ENCODE assay signal across 16 cellular contexts in genomic region chr17:72826602-72827001, GRCh38.
A peak's percentile ranks its signal among the peaks of the same experiment; 100 is the strongest.
DNase-seq lines count a peak whose midpoint lies in the region; ATAC-seq, FAIRE-seq and TF ChIP-seq lines count a peak whose summit lies in the region.
"Had no signal": no experiment of that assay in that cellular context is flagged by ENCODE, and none has a peak within 500 bp of the region (broad histone marks: within the 10 kb centered on the region; RNA-seq: fewer than 3 reads in every experiment).

No MANE protein-coding gene starts in this region.

- no peak overlapping the region for H3K27ac ChIP-seq in A549
- H3K27ac ChIP-seq: lower lobe of right lung, right atrium auricular region had no signal

- no peak for TF ChIP-seq RAD21 in A549 (conservative IDR thresholded peaks at IDR 0.05 in 1 of 2, IDR thresholded peaks at IDR 0.05 in 1 of 2)

- no peak overlapping the region for H3K27ac Mint-ChIP-seq in activated T-helper 17 cell treated with anti-CD3 and anti-CD28 coated beads, Interleukin-2, amount 50 U/mL, for 72 hours
- H3K27ac Mint-ChIP-seq: activated CD8-positive, alpha-beta T cell treated with anti-CD3 and anti-CD28 coated beads, Interleukin-2, amount 10 ng/mL, durations not matched to agents 7 days and 5 days had no signal

- WGBS in A549 (ENCODE audit: missing lambda C conversion rate), result 78% methylated on average over 4 of the region's 4 CpGs

- ATAC-seq in A549, result peak in 1 of 2 experiments; percentile 36; a peak in 1 of 6 replicates
- ATAC-seq in activated T-helper 17 cell treated with anti-CD3 and anti-CD28 coated beads, Interleukin-2, amount 50 U/mL, for 72 hours (replicated peaks), result peak; percentile 38
- ATAC-seq in GM21447 (IDR thresholded peaks at IDR 0.05; ENCODE audit: unreplicated experiment), result no peak
- ATAC-seq: activated CD8-positive, alpha-beta T cell treated with anti-CD3 and anti-CD28 coated beads, Interleukin-2, amount 10 ng/mL, durations not matched to agents 7 days and 5 days; lower lobe of right lung had no signal

- no peak for TF ChIP-seq EP300 in A549 (IDR thresholded peaks at IDR 0.05)

- CTCF ChIA-PET in A549 (lab: Yijun Ruan, JAX), result interaction anchor here (0.8 kb wide), 1 partner anchor 14 kb away, joined by 3 read pairs; no protein-coding TSS in a partner anchor

- DNase-seq in A549 (ENCODE audit: low read depth in 1 of 2, low spot score in 1 of 2) (peak; percentile 35 to 45), HFF-Myc (ENCODE audit: extremely low read depth, low read depth) (no peak), glomerular visceral epithelial cell (ENCODE audit: extremely low spot score) (peak; percentile 17), NCI-H2196 treated with DMSO at 0.1 percent for 48 hours (lab: John Stamatoyannopoulos, UW; ENCODE audit: unreplicated experiment) (no peak), NCI-H69 (lab: John Stamatoyannopoulos, UW) (no peak), NCI-H510A treated with DMSO at 0.1 percent for 48 hours (lab: John Stamatoyannopoulos, UW) (no peak)
- DNase-seq: activated CD8-positive, alpha-beta T cell treated with anti-CD3 and anti-CD28 coated beads, Interleukin-2, amount 10 ng/mL, durations not matched to agents 7 days and 5 days; aorta; lower lobe of right lung; NCI-H1092 treated with DMSO at 0.1 percent for 48 hours; NCI-H345; stimulated activated CD4-positive, alpha-beta T cell treated with anti-CD3 and anti-CD28 coated beads, Interleukin-1b, Interleukin-23, amount 100 ng/mL, for 48 hours; substantia nigra had no signal

- no peak for FAIRE-seq in A549 (lab: Jason Lieb, UNC)

- no peaks in the 10 kb centered on the region for H3K4me1 Mint-ChIP-seq in activated T-helper 17 cell treated with anti-CD3 and anti-CD28 coated beads, Interleukin-2, amount 50 U/mL, for 72 hours

- no peaks in the 10 kb centered on the region for H3K4me1 ChIP-seq in A549
- H3K4me1 ChIP-seq: lower lobe of right lung, right atrium auricular region had no signal

- H3K36me3 Mint-ChIP-seq in activated T-helper 17 cell treated with anti-CD3 and anti-CD28 coated beads, Interleukin-2, amount 50 U/mL, for 72 hours (ENCODE audit: low read depth), result peaks cover 50% of the 10 kb centered on the region

- H3K9me3 Mint-ChIP-seq in activated T-helper 17 cell treated with anti-CD3 and anti-CD28 coated beads, Interleukin-2, amount 50 U/mL, for 72 hours, result peaks cover 18% of the 10 kb centered on the region

- TF ChIP-seq POLR2A in A549 (IDR thresholded peaks at IDR 0.05; ENCODE audit: low read length), result no peak

- H3K27me3 Mint-ChIP-seq in activated T-helper 17 cell treated with anti-CD3 and anti-CD28 coated beads, Interleukin-2, amount 50 U/mL, for 72 hours, result no peaks in the 10 kb centered on the region

- no peak overlapping the region for H3K4me3 ChIP-seq in A549
- no peak overlapping the region for H3K4me3 ChIP-seq in HFF-Myc (replicated peaks; ENCODE audit: low read depth, low read length)
- H3K4me3 ChIP-seq: lower lobe of right lung, right atrium auricular region had no signal

- TF ChIP-seq CTCF in A549 (IDR thresholded peaks at IDR 0.05) (no peak), HFF-Myc (IDR thresholded peaks at IDR 0.05; ENCODE audit: low read depth, low read length, missing control alignments) (peak; percentile 3)

- H3K4me3 Mint-ChIP-seq in activated T-helper 17 cell treated with anti-CD3 and anti-CD28 coated beads, Interleukin-2, amount 50 U/mL, for 72 hours, result no peak overlapping the region
- H3K4me3 Mint-ChIP-seq: activated CD8-positive, alpha-beta T cell treated with anti-CD3 and anti-CD28 coated beads, Interleukin-2, amount 10 ng/mL, durations not matched to agents 7 days and 5 days had no signal

- no peak overlapping the region for H3K4me2 ChIP-seq in A549

- H3K9me3 ChIP-seq in A549, result peaks cover 28% of the 10 kb centered on the region

- POLR2A ChIA-PET in A549 (lab: Yijun Ruan, JAX), result no interaction called here

TF ChIP-seq in A549, 52 proteins besides CTCF, POLR2A, EP300 and RAD21:
- TF ChIP-seq CHD2 (IDR thresholded peaks at IDR 0.05; ENCODE audit: low read length, partially characterized antibody), result no peak
- TF ChIP-seq MAFK (IDR thresholded peaks at IDR 0.05; ENCODE audit: partially characterized antibody), result no peak
- no peak for TF ChIP-seq FOSL2 (IDR thresholded peaks at IDR 0.05)
- TF ChIP-seq FOSL2 (CRISPR knock-in tag; IDR thresholded peaks at IDR 0.05), result peak; percentile 71
- no peak for TF ChIP-seq HDAC2 (IDR thresholded peaks at IDR 0.05)
- TF ChIP-seq, protein P1, sequence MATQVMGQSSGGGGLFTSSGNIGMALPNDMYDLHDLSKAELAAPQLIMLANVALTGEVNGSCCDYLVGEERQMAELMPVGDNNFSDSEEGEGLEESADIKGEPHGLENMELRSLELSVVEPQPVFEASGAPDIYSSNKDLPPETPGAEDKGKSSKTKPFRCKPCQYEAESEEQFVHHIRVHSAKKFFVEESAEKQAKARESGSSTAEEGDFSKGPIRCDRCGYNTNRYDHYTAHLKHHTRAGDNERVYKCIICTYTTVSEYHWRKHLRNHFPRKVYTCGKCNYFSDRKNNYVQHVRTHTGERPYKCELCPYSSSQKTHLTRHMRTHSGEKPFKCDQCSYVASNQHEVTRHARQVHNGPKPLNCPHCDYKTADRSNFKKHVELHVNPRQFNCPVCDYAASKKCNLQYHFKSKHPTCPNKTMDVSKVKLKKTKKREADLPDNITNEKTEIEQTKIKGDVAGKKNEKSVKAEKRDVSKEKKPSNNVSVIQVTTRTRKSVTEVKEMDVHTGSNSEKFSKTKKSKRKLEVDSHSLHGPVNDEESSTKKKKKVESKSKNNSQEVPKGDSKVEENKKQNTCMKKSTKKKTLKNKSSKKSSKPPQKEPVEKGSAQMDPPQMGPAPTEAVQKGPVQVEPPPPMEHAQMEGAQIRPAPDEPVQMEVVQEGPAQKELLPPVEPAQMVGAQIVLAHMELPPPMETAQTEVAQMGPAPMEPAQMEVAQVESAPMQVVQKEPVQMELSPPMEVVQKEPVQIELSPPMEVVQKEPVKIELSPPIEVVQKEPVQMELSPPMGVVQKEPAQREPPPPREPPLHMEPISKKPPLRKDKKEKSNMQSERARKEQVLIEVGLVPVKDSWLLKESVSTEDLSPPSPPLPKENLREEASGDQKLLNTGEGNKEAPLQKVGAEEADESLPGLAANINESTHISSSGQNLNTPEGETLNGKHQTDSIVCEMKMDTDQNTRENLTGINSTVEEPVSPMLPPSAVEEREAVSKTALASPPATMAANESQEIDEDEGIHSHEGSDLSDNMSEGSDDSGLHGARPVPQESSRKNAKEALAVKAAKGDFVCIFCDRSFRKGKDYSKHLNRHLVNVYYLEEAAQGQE (IDR thresholded peaks at IDR 0.05), result no peak
- no peak for TF ChIP-seq E2F6 (IDR thresholded peaks at IDR 0.05; ENCODE audit: borderline replicate concordance, low read depth)
- TF ChIP-seq CBX8 (IDR thresholded peaks at IDR 0.05), result no peak
- TF ChIP-seq, protein P2, sequence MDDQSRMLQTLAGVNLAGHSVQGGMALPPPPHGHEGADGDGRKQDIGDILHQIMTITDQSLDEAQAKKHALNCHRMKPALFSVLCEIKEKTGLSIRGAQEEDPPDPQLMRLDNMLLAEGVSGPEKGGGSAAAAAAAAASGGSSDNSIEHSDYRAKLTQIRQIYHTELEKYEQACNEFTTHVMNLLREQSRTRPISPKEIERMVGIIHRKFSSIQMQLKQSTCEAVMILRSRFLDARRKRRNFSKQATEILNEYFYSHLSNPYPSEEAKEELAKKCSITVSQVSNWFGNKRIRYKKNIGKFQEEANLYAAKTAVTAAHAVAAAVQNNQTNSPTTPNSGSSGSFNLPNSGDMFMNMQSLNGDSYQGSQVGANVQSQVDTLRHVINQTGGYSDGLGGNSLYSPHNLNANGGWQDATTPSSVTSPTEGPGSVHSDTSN (IDR thresholded peaks at IDR 0.05), result no peak
- TF ChIP-seq ZFP36 (IDR thresholded peaks at IDR 0.05; ENCODE audit: borderline replicate concordance, partially characterized antibody), result peak; percentile 45
- TF ChIP-seq, protein P3, sequence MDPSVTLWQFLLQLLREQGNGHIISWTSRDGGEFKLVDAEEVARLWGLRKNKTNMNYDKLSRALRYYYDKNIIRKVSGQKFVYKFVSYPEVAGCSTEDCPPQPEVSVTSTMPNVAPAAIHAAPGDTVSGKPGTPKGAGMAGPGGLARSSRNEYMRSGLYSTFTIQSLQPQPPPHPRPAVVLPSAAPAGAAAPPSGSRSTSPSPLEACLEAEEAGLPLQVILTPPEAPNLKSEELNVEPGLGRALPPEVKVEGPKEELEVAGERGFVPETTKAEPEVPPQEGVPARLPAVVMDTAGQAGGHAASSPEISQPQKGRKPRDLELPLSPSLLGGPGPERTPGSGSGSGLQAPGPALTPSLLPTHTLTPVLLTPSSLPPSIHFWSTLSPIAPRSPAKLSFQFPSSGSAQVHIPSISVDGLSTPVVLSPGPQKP (IDR thresholded peaks at IDR 0.05; ENCODE audit: low read depth, low read length), result no peak
- no peak for TF ChIP-seq ESRRA (IDR thresholded peaks at IDR 0.05; ENCODE audit: borderline replicate concordance, low read length)

Comparison
In these comparisons a context has a peak if more than half of its experiments do, and no peak if none do; other contexts are left out.
1. DNase-seq: peak in A549 (2 of 2) and glomerular visceral epithelial cell (single experiment); none in HFF-Myc (single experiment), NCI-H2196 treated with DMSO at 0.1 percent for 48 hours (single experiment), NCI-H69 (single experiment) and NCI-H510A treated with DMSO at 0.1 percent for 48 hours (single experiment).